18 cellular contexts compared by ENCODE assay signal in the genomic region with DNA sequence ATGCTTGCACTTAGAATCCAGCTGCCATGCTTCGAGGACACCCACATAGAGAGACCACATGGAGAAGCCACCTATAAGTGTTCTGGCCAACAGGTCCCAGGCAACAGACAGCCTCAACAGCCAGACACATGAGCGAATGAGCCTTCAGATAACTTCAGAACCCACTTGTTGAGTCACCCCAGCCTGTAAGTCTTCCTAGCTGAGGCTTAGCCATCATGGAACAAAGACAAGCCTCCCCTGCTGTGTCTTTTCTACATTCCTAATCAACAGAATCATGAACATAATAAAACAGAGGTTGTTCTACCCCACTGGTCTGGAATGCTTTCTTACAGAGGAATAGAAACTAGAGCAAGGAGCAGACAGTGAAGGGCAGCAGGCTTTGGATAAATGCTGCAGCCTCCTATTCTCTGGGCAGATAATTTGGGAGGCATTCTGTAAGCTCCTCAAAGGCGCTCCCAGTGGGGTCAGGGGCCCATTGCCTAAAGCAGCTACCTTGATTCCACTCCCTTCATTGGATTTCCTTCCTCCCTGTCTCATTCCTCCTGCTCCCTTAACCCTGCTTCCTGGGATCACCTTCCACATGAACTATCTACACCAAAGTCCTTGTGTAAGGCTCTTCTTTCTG. TPM values are rescaled to one million over a fixed set of nuclear protein-coding genes. Genes with fewer than 3 reads are reported as not detected.
A peak's percentile ranks its signal among the peaks of the same experiment; 100 is the strongest.
DNase-seq lines count a peak whose midpoint lies in the region; ATAC-seq, FAIRE-seq and TF ChIP-seq lines count a peak whose summit lies in the region.
"Had no signal": no experiment of that assay in that cellular context is flagged by ENCODE, and none has a peak within 500 bp of the region (broad histone marks: within the 10 kb centered on the region; RNA-seq: fewer than 3 reads in every experiment).

No MANE protein-coding gene starts in this region.

- no peak for TF ChIP-seq CTCF in AG09309 (IDR thresholded peaks at IDR 0.05; ENCODE audit: control insufficient read depth, insufficient read depth, low read depth, low read length, missing control alignments)
- no peak for TF ChIP-seq CTCF in choroid plexus epithelial cell (conservative IDR thresholded peaks at IDR 0.05; ENCODE audit: low read depth, low read length)
- no peak for TF ChIP-seq CTCF in keratinocyte (optimal IDR thresholded peaks at IDR 0.05 in 1 of 3, IDR thresholded peaks at IDR 0.05 in 1 of 3, conservative IDR thresholded peaks at IDR 0.05 in 1 of 3; ENCODE audit: extremely low read depth in 1 of 3, insufficient read depth in 2 of 3, low read length in 3 of 3)
- TF ChIP-seq CTCF in D721Med (IDR thresholded peaks at IDR 0.05; ENCODE audit: insufficient read depth, missing control alignments): no peak

- H2AFZ ChIP-seq in keratinocyte (ENCODE audit: control insufficient read depth, low read length): no peak overlapping the region
- H2AFZ ChIP-seq: hepatocyte had no signal

- no peaks in the 10 kb centered on the region for H3K9me1 ChIP-seq in keratinocyte (ENCODE audit: control insufficient read depth, extremely low read depth, insufficient read depth, low read length)

- H3K9ac ChIP-seq in HUES48 (ENCODE audit: low read depth, low read length): no peak overlapping the region
- no peak overlapping the region for H3K9ac ChIP-seq in keratinocyte (ENCODE audit: control insufficient read depth, extremely low read depth, insufficient read depth, low read length)

- H3K9me3 Mint-ChIP-seq in stimulated activated naive B cell treated with anti-CD40 and anti-IgM and Interleukin-4, amounts not matched to agents 10 μg/mL and 1 μg/mL and 100 μg/mL, for 72 hours: no peaks in the 10 kb centered on the region

- H3K27me3 ChIP-seq in HUES48 (ENCODE audit: control insufficient read depth, insufficient read depth, low read length) (peaks cover 47% of the 10 kb centered on the region), keratinocyte (ENCODE audit: control insufficient read depth, extremely low read depth, insufficient read depth, low read length) (peaks cover 15% of the 10 kb centered on the region)

- intact Hi-C loops in Right ventricle myocardium inferior (cut with DNase I): loop anchor here (5.0 kb wide), 1 partner anchor 37 kb away; no protein-coding TSS in a partner anchor

- peak overlapping the region; percentile 55 for H3K4me2 ChIP-seq in keratinocyte (ENCODE audit: control insufficient read depth, extremely low read depth, insufficient read depth, low read depth, low read length)
- H3K4me2 ChIP-seq: hepatocyte had no signal

- ATAC-seq in Right ventricle myocardium inferior (no peak), GM21526 (IDR thresholded peaks at IDR 0.05; ENCODE audit: low FRiP score, unreplicated experiment) (no peak)
- no peak for ATAC-seq in stimulated activated naive B cell treated with anti-CD40 and anti-IgM and Interleukin-4, amounts not matched to agents 10 μg/mL and 1 μg/mL and 100 μg/mL, for 72 hours (replicated peaks)

- no peaks in the 10 kb centered on the region for H3K36me3 Mint-ChIP-seq in stimulated activated naive B cell treated with anti-CD40 and anti-IgM and Interleukin-4, amounts not matched to agents 10 μg/mL and 1 μg/mL and 100 μg/mL, for 72 hours

- no peaks in the 10 kb centered on the region for H3K9me3 ChIP-seq in HUES48 (ENCODE audit: control insufficient read depth, insufficient read depth, low read length)
- no peaks in the 10 kb centered on the region for H3K9me3 ChIP-seq in keratinocyte (ENCODE audit: control insufficient read depth, low read depth, low read length)
- H3K9me3 ChIP-seq: prostate gland had no signal

- H3K4me3 ChIP-seq in AG09309 (ENCODE audit: control insufficient read depth, low read depth, low read length) (no peak overlapping the region), HUES48 (ENCODE audit: low read depth, low read length) (no peak overlapping the region), choroid plexus epithelial cell (ENCODE audit: low read depth, low read length) (no peak overlapping the region), keratinocyte (ENCODE audit: control insufficient read depth in 2 of 3, extremely low read depth in 1 of 3, insufficient read depth in 2 of 3, low read depth in 1 of 3, low read length in 3 of 3) (no peak overlapping the region)
- H3K4me3 ChIP-seq: hepatocyte, prostate gland had no signal

- H3K36me3 ChIP-seq in HUES48 (ENCODE audit: control insufficient read depth, insufficient read depth, low read length) (no peaks in the 10 kb centered on the region), keratinocyte (ENCODE audit: control insufficient read depth in 2 of 2, extremely low read depth in 1 of 2, insufficient read depth in 2 of 2, low read length in 2 of 2) (no peaks in the 10 kb centered on the region)
- H3K36me3 ChIP-seq: prostate gland had no signal

- H3K27me3 Mint-ChIP-seq in stimulated activated naive B cell treated with anti-CD40 and anti-IgM and Interleukin-4, amounts not matched to agents 10 μg/mL and 1 μg/mL and 100 μg/mL, for 72 hours: peaks cover 8 to 29% of the 10 kb centered on the region in 2 donors

- no peak overlapping the region for H3K4me3 Mint-ChIP-seq in stimulated activated naive B cell treated with anti-CD40 and anti-IgM and Interleukin-4, amounts not matched to agents 10 μg/mL and 1 μg/mL and 100 μg/mL, for 72 hours

- no peaks in the 10 kb centered on the region for H3K79me2 ChIP-seq in keratinocyte (ENCODE audit: control insufficient read depth, insufficient read depth, low read length)
- H3K79me2 ChIP-seq: hepatocyte had no signal

- H3K4me1 Mint-ChIP-seq in stimulated activated naive B cell treated with anti-CD40 and anti-IgM and Interleukin-4, amounts not matched to agents 10 μg/mL and 1 μg/mL and 100 μg/mL, for 72 hours: peaks cover 11 to 32% of the 10 kb centered on the region in 2 donors

- DNase-seq in AG09309 (ENCODE audit: low read depth) (peak; percentile 83), choroid plexus epithelial cell (ENCODE audit: low read depth) (peak; percentile 95), keratinocyte (ENCODE audit: low read depth, low spot score) (peak; percentile 19), D721Med (ENCODE audit: insufficient read length, low spot score) (no peak), Right ventricle myocardium inferior (ENCODE audit: missing footprints) (no peak)
- DNase-seq in stimulated activated naive B cell treated with anti-CD40 and anti-IgM and Interleukin-4, amounts not matched to agents 10 μg/mL and 1 μg/mL and 100 μg/mL, for 72 hours: no peak
- DNase-seq: activated CD4-positive, alpha-beta T cell treated with anti-CD3 and anti-CD28 coated beads for 1 hour; activated T-cell treated with anti-CD3 and anti-CD28 coated beads, Interleukin-2, amount 50 U/mL, for 1 hour; DMS79 treated with DMSO at 0.1 percent for 48 hours; effector CD8-positive, alpha-beta T cell; stimulated activated CD4-positive, alpha-beta T cell treated with anti-CD3 and anti-CD28 coated beads, Interleukin-4, amount 100 ng/mL, for 24 hours; stimulated activated naive CD4-positive, alpha-beta T cell treated with Interleukin-2 at 50 U/mL for 16 hours had no signal

- H4K20me1 ChIP-seq in keratinocyte (ENCODE audit: control insufficient read depth, extremely low read depth, insufficient read depth, low read length): no peaks in the 10 kb centered on the region

- peak overlapping the region; percentile 88 for H3K27ac ChIP-seq in HUES48 (ENCODE audit: low read depth, low read length)
- no peak overlapping the region for H3K27ac ChIP-seq in keratinocyte (ENCODE audit: control insufficient read depth, insufficient read depth, low read length)
- H3K27ac ChIP-seq: hepatocyte, prostate gland had no signal

- no peak overlapping the region for H3K27ac Mint-ChIP-seq in stimulated activated naive B cell treated with anti-CD40 and anti-IgM and Interleukin-4, amounts not matched to agents 10 μg/mL and 1 μg/mL and 100 μg/mL, for 72 hours

- FAIRE-seq in keratinocyte (lab: Jason Lieb, UNC): peak; percentile 86
- no peak for FAIRE-seq in D721Med (lab: Jason Lieb, UNC)
- FAIRE-seq: GM18507 had no signal

- dilution Hi-C loops in keratinocyte (cut with MboI; ENCODE audit: extremely low pct_ligation_motif_present, low sequenced_read_pairs): no loop called here

- H3K4me1 ChIP-seq in HUES48 (ENCODE audit: control insufficient read depth, insufficient read depth, low read length) (peaks cover 26% of the 10 kb centered on the region), keratinocyte (ENCODE audit: control insufficient read depth, extremely low read depth, insufficient read depth, low read length) (peaks cover 34% of the 10 kb centered on the region)
- H3K4me1 ChIP-seq: prostate gland had no signal

RNA-seq across cellular contexts. Expression of a gene that starts 4.6 kb away (rescaled TPM):
- 0.48 to 1.6 TPM (median 0.83 TPM) in 3 replicates for polyA plus RNA-seq in keratinocyte
- polyA plus RNA-seq in keratinocyte (2011; ENCODE audit: low read depth): 0.70 TPM
- 0.38 and 0.51 TPM in 2 replicates for polyA plus RNA-seq in keratinocyte (2011; cell fraction: cytosol; rRNA removed)
- 2.1 and 3.2 TPM in 2 replicates for polyA plus RNA-seq in keratinocyte (2011; cell fraction: nucleus; rRNA removed)
- 0.38 and 0.91 TPM in 2 replicates for polyA plus RNA-seq in keratinocyte (2012; ENCODE audit: low replicate concordance)
- polyA minus RNA-seq in keratinocyte: 0.35 to 1.5 TPM (median 0.46 TPM) in 3 replicates
- polyA minus RNA-seq in keratinocyte (2011; cell fraction: cytosol; rRNA and poly(A)+ RNA removed): not detected
- polyA minus RNA-seq in keratinocyte (2011; cell fraction: nucleus; rRNA and poly(A)+ RNA removed): 2.4 and 2.9 TPM in 2 replicates
- total RNA-seq in Right ventricle myocardium inferior: 10.8 TPM
- total RNA-seq: mesenteric fat pad had no signal

Comparison
In these comparisons a context has a peak if more than half of its experiments do, and no peak if none do; other contexts are left out.
1. DNase-seq: peak in AG09309 (single experiment), choroid plexus epithelial cell (single experiment) and keratinocyte (single experiment); none in D721Med (single experiment), Right ventricle myocardium inferior (single experiment) and stimulated activated naive B cell treated with anti-CD40 and anti-IgM and Interleukin-4, amounts not matched to agents 10 μg/mL and 1 μg/mL and 100 μg/mL, for 72 hours (single experiment).